Comparison of ENCODE assay signal across 20 cellular contexts in genomic region chr7:92750440-92750839, GRCh38.
A peak's percentile ranks its signal among the peaks of the same experiment; 100 is the strongest.
DNase-seq lines count a peak whose midpoint lies in the region; ATAC-seq, FAIRE-seq and TF ChIP-seq lines count a peak whose summit lies in the region.
"Had no signal": no experiment of that assay in that cellular context is flagged by ENCODE, and none has a peak within 500 bp of the region (broad histone marks: within the 10 kb centered on the region; RNA-seq: fewer than 3 reads in every experiment).

No MANE protein-coding gene starts in this region.

- H3K27me3 Mint-ChIP-seq in GM23338 (ENCODE audit: insufficient read depth, low read depth, poor library complexity) (peaks cover 3% of the 10 kb centered on the region), WTC11 (ENCODE audit: low read depth) (no peaks in the 10 kb centered on the region)

- H3K27ac ChIP-seq in A549 (peak overlapping the region; percentile 86 to 88), GM23338 (ENCODE audit: low read depth) (no peak overlapping the region), esophagus muscularis mucosa (replicated peaks in 1 of 4) (no peak overlapping the region)
- H3K27ac ChIP-seq: adrenal gland, cardiac muscle cell, left ventricle myocardium inferior, neural progenitor cell, vagina had no signal

- WGBS in A549 (ENCODE audit: missing lambda C conversion rate): 21% methylated on average over 4 of the region's 4 CpGs
- WGBS in esophagus muscularis mucosa: 86% methylated on average over 4 of the region's 4 CpGs

- intact Hi-C loops in esophagus muscularis mucosa (cut with DNase I): no loop called here

- H3K9me3 ChIP-seq in A549 (0 out of 3 replicates have a peak, but pooled peaks cover 2% of the 10 kb centered on the region), esophagus muscularis mucosa (no peaks in the 10 kb centered on the region)
- H3K9me3 ChIP-seq: adrenal gland, left ventricle myocardium inferior, vagina had no signal

- no peaks in the 10 kb centered on the region for H3K9me2 ChIP-seq in GM23338 (ENCODE audit: insufficient read depth)

- H3K4me3 Mint-ChIP-seq in GM23338: no peak overlapping the region
- no peak overlapping the region for H3K4me3 Mint-ChIP-seq in WTC11
- H3K4me3 Mint-ChIP-seq: CD8-positive, alpha-beta T cell; neural progenitor cell had no signal

- H3K9me3 Mint-ChIP-seq in GM23338 (no peaks in the 10 kb centered on the region), WTC11 (0 out of 2 replicates have a peak, but pooled peaks cover 3% of the 10 kb centered on the region)
- H3K9me3 Mint-ChIP-seq: CD8-positive, alpha-beta T cell; neural progenitor cell had no signal

- peaks cover 45% of the 10 kb centered on the region for H3K4me1 Mint-ChIP-seq in GM23338
- peaks cover 66% of the 10 kb centered on the region for H3K4me1 Mint-ChIP-seq in WTC11

- H3F3A ChIP-seq in GM23338 (replicated peaks; ENCODE audit: low read depth): no peaks in the 10 kb centered on the region

- POLR2A ChIA-PET in A549 (lab: Yijun Ruan, JAX): interaction anchor here (1.0 kb wide), 1 partner anchor 82 kb away, joined by 3 read pairs; no protein-coding TSS in a partner anchor
- POLR2A ChIA-PET in WTC11 (lab: Charles Lee): no interaction called here

- H3K4me2 ChIP-seq in A549 (peak overlapping the region; percentile 81), GM23338 (no peak overlapping the region; the same call in 1 of the 2 replicates)
- H3K4me2 ChIP-seq: neural progenitor cell had no signal

- peak in 1 of 2 experiments; percentile 26; a peak in 2 of 5 replicates for TF ChIP-seq RAD21 in A549 (conservative IDR thresholded peaks at IDR 0.05 in 1 of 2, IDR thresholded peaks at IDR 0.05 in 1 of 2)

- ATAC-seq in A549 (peak; percentile 15 to 18; a peak in 2 of 6 replicates), GM23338 (no peak), WTC11 (no peak), HG03460 (IDR thresholded peaks at IDR 0.05; ENCODE audit: unreplicated experiment) (no peak)
- ATAC-seq: CD8-positive, alpha-beta T cell had no signal

- no peaks in the 10 kb centered on the region for H3K79me2 ChIP-seq in GM23338 (replicated peaks; ENCODE audit: insufficient read depth)

- no peaks in the 10 kb centered on the region; the same call in 2 of the 3 replicates for H3K36me3 Mint-ChIP-seq in GM23338 (ENCODE audit: low read depth)
- H3K36me3 Mint-ChIP-seq in WTC11: no peaks in the 10 kb centered on the region

- TF ChIP-seq EP300 in A549 (IDR thresholded peaks at IDR 0.05) (peak; percentile 69 to 89; a peak in 3 of 5 replicates), esophagus muscularis mucosa (IDR thresholded peaks at IDR 0.05) (no peak)

- H3K27me3 ChIP-seq in GM23338 (ENCODE audit: insufficient read depth): no peaks in the 10 kb centered on the region
- H3K27me3 ChIP-seq in esophagus muscularis mucosa: no peaks in the 10 kb centered on the region
- H3K27me3 ChIP-seq: adrenal gland, cardiac muscle cell, neural progenitor cell, vagina had no signal

- H4K20me1 ChIP-seq in GM23338 (replicated peaks; ENCODE audit: insufficient read depth): no peaks in the 10 kb centered on the region

- no peaks in the 10 kb centered on the region for H3K36me3 ChIP-seq in GM23338 (ENCODE audit: insufficient read depth)
- no peaks in the 10 kb centered on the region for H3K36me3 ChIP-seq in esophagus muscularis mucosa
- H3K36me3 ChIP-seq: adrenal gland, cardiac muscle cell, left ventricle myocardium inferior, neural progenitor cell, vagina had no signal

- CTCF ChIA-PET in A549 (lab: Yijun Ruan, JAX): interaction anchor here (1.0 to 1.4 kb wide), 2 partner anchors 71 to 82 kb away, joined by 3 to 5 read pairs; no protein-coding TSS in a partner anchor
- CTCF ChIA-PET in WTC11 (lab: Charles Lee): no interaction called here

- H3K4me3 ChIP-seq in A549: peak overlapping the region; percentile 3; the same call in 1 of the 3 replicates
- H3K4me3 ChIP-seq in GM23338: no peak overlapping the region
- H3K4me3 ChIP-seq in fibroblast of villous mesenchyme (ENCODE audit: low read depth, low read length): no peak overlapping the region
- H3K4me3 ChIP-seq in esophagus muscularis mucosa: no peak overlapping the region
- H3K4me3 ChIP-seq: adrenal gland, cardiac muscle cell, left ventricle myocardium inferior, neural progenitor cell, vagina had no signal

- no peak overlapping the region for H2AFZ ChIP-seq in GM23338
- H2AFZ ChIP-seq: neural progenitor cell had no signal

- DNase-seq in A549 (ENCODE audit: low read depth in 1 of 2, low spot score in 1 of 2): peak in 1 of 2 experiments; percentile 83
- no peak for DNase-seq in GM23338 (ENCODE audit: low spot score)
- DNase-seq in WTC11 (ENCODE audit: low spot score): no peak
- DNase-seq in fibroblast of villous mesenchyme (ENCODE audit: low read depth): peak; percentile 37
- no peak for DNase-seq in Ammon's horn (ENCODE audit: low spot score)
- no peak for DNase-seq in stimulated activated CD4-positive, alpha-beta T cell treated with anti-CD3 and anti-CD28 coated beads, Interleukin-2, amount 100 ng/mL, for 24 hours
- no peak for DNase-seq in esophagus muscularis mucosa (ENCODE audit: extremely low spot score)
- DNase-seq: activated effector memory CD4-positive, alpha-beta T cell treated with Interleukin-2 at 50 U/mL for 16 hours; adrenal gland; CD8-positive, alpha-beta T cell; erythroblast; GOT3; head of caudate nucleus; left ventricle myocardium inferior; NCI-H187; NCI-H446 had no signal

- FAIRE-seq in A549 (lab: Jason Lieb, UNC): peak; percentile 68

- no peak for TF ChIP-seq POLR2A in A549 (IDR thresholded peaks at IDR 0.05; ENCODE audit: low read length)
- TF ChIP-seq POLR2A in esophagus muscularis mucosa (IDR thresholded peaks at IDR 0.05; ENCODE audit: low read depth): no peak

- peaks cover 89% of the 10 kb centered on the region for H3K4me1 ChIP-seq in A549
- peaks cover 47% of the 10 kb centered on the region for H3K4me1 ChIP-seq in GM23338 (ENCODE audit: insufficient read depth)
- peaks cover 18 to 36% (median 20%) of the 10 kb centered on the region in 4 donors for H3K4me1 ChIP-seq in esophagus muscularis mucosa

- TF ChIP-seq CTCF in A549 (IDR thresholded peaks at IDR 0.05) (no peak), GM23338 (conservative IDR thresholded peaks at IDR 0.05; ENCODE audit: low read depth in 2 of 2) (no peak), WTC11 (IDR thresholded peaks at IDR 0.05) (no peak), fibroblast of villous mesenchyme (IDR thresholded peaks at IDR 0.05; ENCODE audit: insufficient read depth, low read depth, low read length) (no peak), esophagus muscularis mucosa (IDR thresholded peaks at IDR 0.05) (no peak)

- peak overlapping the region; percentile 63; the same call in 1 of the 2 replicates for H3K27ac Mint-ChIP-seq in GM23338
- H3K27ac Mint-ChIP-seq in WTC11: 0 out of 2 replicates have a peak overlapping the region, but pooled peaks have one; percentile 10
- H3K27ac Mint-ChIP-seq: CD8-positive, alpha-beta T cell; neural progenitor cell had no signal

TF ChIP-seq in A549, 52 proteins besides CTCF, POLR2A, EP300 and RAD21 (continues in another document):
- TF ChIP-seq JUNB (IDR thresholded peaks at IDR 0.05) (peak; percentile 88), KDM5A (IDR thresholded peaks at IDR 0.05) (no peak), JUN (IDR thresholded peaks at IDR 0.05) (peak; percentile 75 to 82; a peak in 4 of 5 replicates), CHD4 (IDR thresholded peaks at IDR 0.05; ENCODE audit: borderline replicate concordance) (no peak), FOSL2 (IDR thresholded peaks at IDR 0.05) (peak; percentile 76), FOSL2 (CRISPR knock-in tag; IDR thresholded peaks at IDR 0.05) (peak; percentile 90), GATA3 (IDR thresholded peaks at IDR 0.05; ENCODE audit: borderline replicate concordance) (peak; percentile 92), RNF2 (IDR thresholded peaks at IDR 0.05; ENCODE audit: borderline replicate concordance, low read depth) (no peak), PHF8 (IDR thresholded peaks at IDR 0.05; ENCODE audit: borderline replicate concordance, low read depth) (no peak), HOXA7 (CRISPR knock-in tag; IDR thresholded peaks at IDR 0.05) (0 out of 2 replicates have a peak, but pooled peaks have one; percentile 17), EHF (CRISPR knock-in tag; IDR thresholded peaks at IDR 0.05) (0 out of 2 replicates have a peak, but pooled peaks have one; percentile 24)

TF ChIP-seq in GM23338, 12 proteins besides CTCF, POLR2A, EP300 and RAD21:
- TF ChIP-seq POLR2AphosphoS5 (IDR thresholded peaks at IDR 0.05; ENCODE audit: low read depth) (no peak), ZNF114 (CRISPR knock-in tag; IDR thresholded peaks at IDR 0.05) (no peak), NANOG (IDR thresholded peaks at IDR 0.05; ENCODE audit: borderline replicate concordance) (peak; percentile 46; the same call in 1 of the 2 replicates)

TF ChIP-seq in WTC11, 78 proteins besides CTCF, POLR2A, EP300 and RAD21:
- TF ChIP-seq FOXK1 (CRISPR knock-in tag; IDR thresholded peaks at IDR 0.05) (no peak), ZNF512 (CRISPR knock-in tag; IDR thresholded peaks at IDR 0.05; ENCODE audit: borderline replicate concordance) (no peak), GABPB1 (CRISPR knock-in tag; IDR thresholded peaks at IDR 0.05) (no peak), ETV6 (CRISPR knock-in tag; IDR thresholded peaks at IDR 0.05) (no peak), NR3C1 (CRISPR knock-in tag; conservative IDR thresholded peaks at IDR 0.05; ENCODE audit: low read depth) (no peak), USF1 (CRISPR knock-in tag; IDR thresholded peaks at IDR 0.05) (no peak)

Comparison
In these comparisons a context has a peak if more than half of its experiments do, and no peak if none do; other contexts are left out.
1. ATAC-seq: peak in A549 (2 of 2); none in GM23338 (single experiment), WTC11 (single experiment) and HG03460 (single experiment).
2. H3K27ac ChIP-seq: peak in A549 (2 of 2); none in GM23338 (single experiment) and esophagus muscularis mucosa (0 of 4).
3. Of the 8 proteins assayed by ChIP-seq in both WTC11 and A549: peak only in WTC11: none; only in A549: JUN and MAX; in both: none; in neither: 6.